18 cellular contexts compared by ENCODE assay signal in genomic region chr5:10103098-10103497, GRCh38.
"Had no signal": no experiment of that assay in that cellular context is flagged by ENCODE, and none has a peak within 500 bp of the region (broad histone marks: within the 10 kb centered on the region; RNA-seq: fewer than 3 reads in every experiment).

No MANE protein-coding gene starts in this region.

- H3K36me3 ChIP-seq: neutrophil had no signal

- H3K27ac Mint-ChIP-seq: activated naive CD4-positive, alpha-beta T cell treated with anti-CD3 and anti-CD28 coated beads, Interleukin-2, amount 50 U/mL, for 24 hours; mesothelial cell of epicardium; stimulated activated naive CD8-positive, alpha-beta T cell treated with anti-CD3 and anti-CD28 coated beads, Interleukin-15, amount 100 ng/mL, for 72 hours had no signal

- H3K36me3 Mint-ChIP-seq: activated naive CD4-positive, alpha-beta T cell treated with anti-CD3 and anti-CD28 coated beads, Interleukin-2, amount 50 U/mL, for 24 hours had no signal

- H3K27me3 ChIP-seq: body of pancreas, neutrophil, testis had no signal

- ATAC-seq: body of pancreas; stimulated activated naive CD8-positive, alpha-beta T cell treated with anti-CD3 and anti-CD28 coated beads, Interleukin-15, amount 100 ng/mL, for 72 hours had no signal

- H3K27ac ChIP-seq: body of pancreas, neutrophil, testis had no signal

- DNase-seq: activated CD4-positive, alpha-beta T cell treated with anti-CD3 and anti-CD28 coated beads, Interleukin-2, amount 50 U/mL, for 1 hour; activated CD4-positive, CD25-positive, alpha-beta regulatory T cell; amniotic stem cell; body of pancreas; central memory CD4-positive, alpha-beta T cell; cortex of kidney; effector memory CD4-positive, alpha-beta T cell; hippocampal formation; kidney glomerular epithelial cell; retina; stimulated activated CD4-positive, alpha-beta T cell treated with anti-CD3 and anti-CD28 coated beads, Interleukin-15, amount 100 ng/mL, for 24 hours; stimulated activated CD4-positive, alpha-beta T cell treated with anti-CD3 and anti-CD28 coated beads, Interleukin-4, amount 100 ng/mL, for 24 hours; stimulated activated naive CD8-positive, alpha-beta T cell treated with anti-CD3 and anti-CD28 coated beads, Interleukin-15, amount 100 ng/mL, for 72 hours; T-helper 2 cell; testis had no signal

- H3K9me3 ChIP-seq: body of pancreas, neutrophil, testis had no signal

- H3K4me1 Mint-ChIP-seq: activated naive CD4-positive, alpha-beta T cell treated with anti-CD3 and anti-CD28 coated beads, Interleukin-2, amount 50 U/mL, for 24 hours; mesothelial cell of epicardium; stimulated activated naive CD8-positive, alpha-beta T cell treated with anti-CD3 and anti-CD28 coated beads, Interleukin-15, amount 100 ng/mL, for 72 hours had no signal

- H3K4me3 ChIP-seq: body of pancreas, testis had no signal

- H3K4me1 ChIP-seq: body of pancreas, testis had no signal

- H3K4me3 Mint-ChIP-seq: activated naive CD4-positive, alpha-beta T cell treated with anti-CD3 and anti-CD28 coated beads, Interleukin-2, amount 50 U/mL, for 24 hours; mesothelial cell of epicardium; stimulated activated naive CD8-positive, alpha-beta T cell treated with anti-CD3 and anti-CD28 coated beads, Interleukin-15, amount 100 ng/mL, for 72 hours had no signal
